Comparison of ENCODE assay signal across 21 cellular contexts in genomic region chr1:210779259-210779658, GRCh38.
DNase-seq lines count a peak whose midpoint lies in the region; ATAC-seq and TF ChIP-seq lines count a peak whose summit lies in the region.
"Had no signal": no experiment of that assay in that cellular context is flagged by ENCODE, and none has a peak within 500 bp of the region (broad histone marks: within the 10 kb centered on the region; RNA-seq: fewer than 3 reads in every experiment).

No MANE protein-coding gene starts in this region.

- no peaks in the 10 kb centered on the region for H3K36me3 ChIP-seq in gastroesophageal sphincter
- H3K36me3 ChIP-seq: BE2C, BLaER1 had no signal

- no peaks in the 10 kb centered on the region for H3K9me3 ChIP-seq in gastroesophageal sphincter
- H3K9me3 ChIP-seq: BE2C, BLaER1, Caco-2 had no signal

- no peaks in the 10 kb centered on the region for H3K27me3 ChIP-seq in gastroesophageal sphincter
- H3K27me3 ChIP-seq: BE2C, BLaER1 had no signal

- peak; percentile 41 for ATAC-seq in gastroesophageal sphincter
- ATAC-seq in GM19397 (IDR thresholded peaks at IDR 0.05; ENCODE audit: unreplicated experiment) = no peak
- ATAC-seq in HG03025 (IDR thresholded peaks at IDR 0.05; ENCODE audit: low FRiP score, unreplicated experiment) = no peak
- ATAC-seq in GM19324 (IDR thresholded peaks at IDR 0.05; ENCODE audit: low FRiP score, unreplicated experiment) = no peak
- ATAC-seq: GM12878 had no signal

- TF ChIP-seq CTCF in VCaP (conservative IDR thresholded peaks at IDR 0.05) (no peak), gastroesophageal sphincter (IDR thresholded peaks at IDR 0.05) (no peak)

- peaks cover 0 to 11% (median 0%) of the 10 kb centered on the region in 3 donors for H3K4me1 ChIP-seq in gastroesophageal sphincter
- H3K4me1 ChIP-seq: BE2C, BLaER1, Caco-2 had no signal

- WGBS in gastroesophageal sphincter (ENCODE audit: low coverage in 1 of 2), 2 donors = 11 to 17% methylated on average over 3 of the region's 3 CpGs

- TF ChIP-seq POLR2A in gastroesophageal sphincter (IDR thresholded peaks at IDR 0.05) = no peak

- no peak for TF ChIP-seq EP300 in gastroesophageal sphincter (IDR thresholded peaks at IDR 0.05)

- DNase-seq in NCI-H69 (lab: John Stamatoyannopoulos, UW) (peak; percentile 20), renal cortical epithelial cell (ENCODE audit: low read depth) (peak; percentile 18), COLO829 (ENCODE audit: low spot score) (no peak)
- DNase-seq: 8988T; ACHN; BE2C; C1 segment of cervical spinal cord; Caco-2; Calu3; CD4-positive, alpha-beta memory T cell; CD4-positive, CD25-positive, alpha-beta regulatory T cell; CD8-positive, alpha-beta memory T cell; DMS79 treated with DMSO at 0.1 percent for 48 hours; GF-D8 had no signal

- H3K4me3 ChIP-seq in gastroesophageal sphincter = no peak overlapping the region
- H3K4me3 ChIP-seq: BLaER1, GM12878 had no signal

- H3K27ac ChIP-seq in VCaP (peak overlapping the region; percentile 30), gastroesophageal sphincter (no peak overlapping the region)
- H3K27ac ChIP-seq: BLaER1 had no signal
